Comparison of ENCODE assay signal across 1 cellular context in the genomic region with DNA sequence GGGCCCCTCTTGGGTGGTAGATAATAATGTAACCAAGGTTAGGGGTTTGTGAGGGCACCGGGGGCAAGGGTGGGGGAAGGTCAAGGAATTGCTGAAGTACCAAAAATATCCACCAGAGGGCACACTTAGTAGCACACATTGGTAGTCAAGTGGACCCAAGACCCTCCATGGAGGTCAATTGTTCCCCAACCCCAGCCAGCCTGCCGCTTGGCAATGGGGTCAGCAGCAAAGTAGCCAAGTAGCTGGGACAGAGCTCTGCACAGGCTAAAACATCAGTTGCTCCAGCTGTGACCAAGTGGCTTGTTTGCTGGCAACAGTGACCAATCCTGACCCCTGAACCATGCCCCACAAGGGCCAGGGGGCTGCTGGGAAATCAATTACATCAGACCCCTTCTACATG.
TF ChIP-seq lines count a peak whose summit lies in the region.

No MANE protein-coding gene starts in this region.

TF ChIP-seq in HEK293, 187 proteins besides CTCF, POLR2A, EP300 and RAD21 (continued from another document):
- no peak for TF ChIP-seq SALL2 (tag by site-specific recombination; IDR thresholded peaks at IDR 0.05; ENCODE audit: borderline replicate concordance)
- no peak for TF ChIP-seq ZNF114 (tag by site-specific recombination; IDR thresholded peaks at IDR 0.05)
- TF ChIP-seq ZNF600 (tag by site-specific recombination; IDR thresholded peaks at IDR 0.05), result no peak
- peak; percentile 32 for TF ChIP-seq ZNF654 (tag by site-specific recombination; IDR thresholded peaks at IDR 0.05; ENCODE audit: low read depth)
- TF ChIP-seq, protein P1, sequence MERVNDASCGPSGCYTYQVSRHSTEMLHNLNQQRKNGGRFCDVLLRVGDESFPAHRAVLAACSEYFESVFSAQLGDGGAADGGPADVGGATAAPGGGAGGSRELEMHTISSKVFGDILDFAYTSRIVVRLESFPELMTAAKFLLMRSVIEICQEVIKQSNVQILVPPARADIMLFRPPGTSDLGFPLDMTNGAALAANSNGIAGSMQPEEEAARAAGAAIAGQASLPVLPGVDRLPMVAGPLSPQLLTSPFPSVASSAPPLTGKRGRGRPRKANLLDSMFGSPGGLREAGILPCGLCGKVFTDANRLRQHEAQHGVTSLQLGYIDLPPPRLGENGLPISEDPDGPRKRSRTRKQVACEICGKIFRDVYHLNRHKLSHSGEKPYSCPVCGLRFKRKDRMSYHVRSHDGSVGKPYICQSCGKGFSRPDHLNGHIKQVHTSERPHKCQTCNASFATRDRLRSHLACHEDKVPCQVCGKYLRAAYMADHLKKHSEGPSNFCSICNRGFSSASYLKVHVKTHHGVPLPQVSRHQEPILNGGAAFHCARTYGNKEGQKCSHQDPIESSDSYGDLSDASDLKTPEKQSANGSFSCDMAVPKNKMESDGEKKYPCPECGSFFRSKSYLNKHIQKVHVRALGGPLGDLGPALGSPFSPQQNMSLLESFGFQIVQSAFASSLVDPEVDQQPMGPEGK (tag by site-specific recombination; IDR thresholded peaks at IDR 0.05), result no peak
TF ChIP-seq in HEK293: peak in this region for 2.
